27 cellular contexts compared by ENCODE assay signal in the genomic region with DNA sequence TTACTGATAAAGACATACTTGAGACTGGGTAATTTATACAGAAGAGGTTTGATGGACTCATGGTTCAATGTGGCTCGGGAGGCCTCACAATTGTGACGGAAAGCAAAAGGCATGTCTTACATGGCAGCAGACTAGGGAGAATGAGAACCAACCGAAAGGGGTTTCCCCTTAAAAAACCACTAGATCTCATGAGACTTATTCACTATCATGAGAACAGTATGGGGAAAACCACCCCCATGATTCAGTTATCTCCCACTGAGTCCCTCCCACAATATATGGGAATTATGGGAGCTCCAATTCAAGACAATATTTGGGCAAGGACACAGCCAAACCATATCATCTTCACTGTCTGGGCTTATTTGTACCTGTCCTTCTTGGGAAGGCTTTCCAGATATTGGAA. TPM values are rescaled to one million over a fixed set of nuclear protein-coding genes. Genes with fewer than 3 reads are reported as not detected.
A peak's percentile ranks its signal among the peaks of the same experiment; 100 is the strongest.
DNase-seq lines count a peak whose midpoint lies in the region; ATAC-seq, FAIRE-seq and TF ChIP-seq lines count a peak whose summit lies in the region.
"Had no signal": no experiment of that assay in that cellular context is flagged by ENCODE, and none has a peak within 500 bp of the region (broad histone marks: within the 10 kb centered on the region; RNA-seq: fewer than 3 reads in every experiment).

No MANE protein-coding gene starts in this region.

- no peak overlapping the region for H3K4me3 ChIP-seq in right lobe of liver
- H3K4me3 ChIP-seq: ascending aorta, esophagus squamous epithelium, left ventricle myocardium inferior, smooth muscle cell, vagina had no signal

- H3K27ac Mint-ChIP-seq in activated CD4-positive, alpha-beta T cell treated with anti-CD3 and anti-CD28 coated beads for 36 hours: no peak overlapping the region
- H3K27ac Mint-ChIP-seq: activated naive CD4-positive, alpha-beta T cell treated with anti-CD3 and anti-CD28 coated beads, Interleukin-2, amount 10 ng/mL, durations not matched to agents 7 days and 5 days had no signal

- TF ChIP-seq POLR2A in right lobe of liver (IDR thresholded peaks at IDR 0.05): no peak

- no peaks in the 10 kb centered on the region for H3K9me3 ChIP-seq in right lobe of liver
- H3K9me3 ChIP-seq: ascending aorta, esophagus squamous epithelium, vagina had no signal

- 81% methylated on average over 3 of the region's 3 CpGs for WGBS in right lobe of liver (ENCODE audit: insufficient coverage, low coverage, low lambda C conversion rate, missing lambda C conversion rate)

- ATAC-seq in GM18519 (IDR thresholded peaks at IDR 0.05; ENCODE audit: low FRiP score, unreplicated experiment) (peak; percentile 70), GM21360 (IDR thresholded peaks at IDR 0.05; ENCODE audit: unreplicated experiment) (peak; percentile 80), HG02759 (IDR thresholded peaks at IDR 0.05; ENCODE audit: unreplicated experiment) (peak; percentile 71), HG03460 (IDR thresholded peaks at IDR 0.05; ENCODE audit: unreplicated experiment) (peak; percentile 57), right lobe of liver (no peak)
- ATAC-seq in activated CD4-positive, alpha-beta T cell treated with anti-CD3 and anti-CD28 coated beads for 36 hours: no peak
- ATAC-seq: HCT116 had no signal

- no peaks in the 10 kb centered on the region for H3K36me3 ChIP-seq in right lobe of liver
- H3K36me3 ChIP-seq: ascending aorta, esophagus squamous epithelium, left ventricle myocardium inferior, vagina had no signal

- no peaks in the 10 kb centered on the region for H3K4me1 ChIP-seq in right lobe of liver
- H3K4me1 ChIP-seq: ascending aorta, esophagus squamous epithelium, left ventricle myocardium inferior, vagina had no signal

- no peak for DNase-seq in right lobe of liver
- no peak for DNase-seq in urothelium cell line (ENCODE audit: low spot score)
- no peak for DNase-seq in hippocampal formation (lab: John Stamatoyannopoulos, UW)
- DNase-seq in activated CD4-positive, alpha-beta T cell treated with anti-CD3 and anti-CD28 coated beads for 36 hours: no peak
- DNase-seq: activated CD4-positive, alpha-beta T cell treated with anti-CD3 and anti-CD28 coated beads, Interleukin-2, amount 50 U/mL, for 4 hours; activated naive CD4-positive, alpha-beta T cell treated with anti-CD3 and anti-CD28 coated beads, Interleukin-2, amount 10 ng/mL, durations not matched to agents 7 days and 5 days; effector CD8-positive, alpha-beta T cell; esophagus squamous epithelium; Karpas-422; left ventricle myocardium inferior; NCI-H1092 treated with DMSO at 0.1 percent for 48 hours; NCI-H524 treated with DMSO at 0.1 percent for 48 hours; SIG-M5; stimulated activated CD4-positive, alpha-beta T cell treated with anti-CD3 and anti-CD28 coated beads, Interleukin-4, amount 100 ng/mL, for 4 hours had no signal

- H3K27ac ChIP-seq in right lobe of liver: no peak overlapping the region
- H3K27ac ChIP-seq: ascending aorta, esophagus squamous epithelium, left ventricle myocardium inferior, vagina had no signal

- intact Hi-C loops in right lobe of liver (cut with DNase I): no loop called here
- intact Hi-C loops in activated CD4-positive, alpha-beta T cell treated with anti-CD3 and anti-CD28 coated beads for 36 hours (cut with DNase I, micrococcal nuclease): no loop called here

- H3K9me3 Mint-ChIP-seq in activated CD4-positive, alpha-beta T cell treated with anti-CD3 and anti-CD28 coated beads for 36 hours (ENCODE audit: low read depth): no peaks in the 10 kb centered on the region
- H3K9me3 Mint-ChIP-seq: activated naive CD4-positive, alpha-beta T cell treated with anti-CD3 and anti-CD28 coated beads, Interleukin-2, amount 10 ng/mL, durations not matched to agents 7 days and 5 days had no signal

- POLR2A ChIA-PET in activated CD4-positive, alpha-beta T cell treated with anti-CD3 and anti-CD28 coated beads for 36 hours (lab: Charles Lee): no interaction called here

- no peaks in the 10 kb centered on the region for H3K27me3 Mint-ChIP-seq in activated CD4-positive, alpha-beta T cell treated with anti-CD3 and anti-CD28 coated beads for 36 hours
- H3K27me3 Mint-ChIP-seq: activated naive CD4-positive, alpha-beta T cell treated with anti-CD3 and anti-CD28 coated beads, Interleukin-2, amount 10 ng/mL, durations not matched to agents 7 days and 5 days had no signal

- CTCF ChIA-PET in activated CD4-positive, alpha-beta T cell treated with anti-CD3 and anti-CD28 coated beads for 36 hours (lab: Charles Lee): no interaction called here

- no peak for TF ChIP-seq CTCF in right lobe of liver (IDR thresholded peaks at IDR 0.05)

- no peak overlapping the region for H3K4me3 Mint-ChIP-seq in activated CD4-positive, alpha-beta T cell treated with anti-CD3 and anti-CD28 coated beads for 36 hours
- H3K4me3 Mint-ChIP-seq: activated naive CD4-positive, alpha-beta T cell treated with anti-CD3 and anti-CD28 coated beads, Interleukin-2, amount 10 ng/mL, durations not matched to agents 7 days and 5 days had no signal

- H3K27me3 ChIP-seq in right lobe of liver: no peaks in the 10 kb centered on the region
- H3K27me3 ChIP-seq: ascending aorta, esophagus squamous epithelium, vagina had no signal

- no peaks in the 10 kb centered on the region for H3K4me1 Mint-ChIP-seq in activated CD4-positive, alpha-beta T cell treated with anti-CD3 and anti-CD28 coated beads for 36 hours
- H3K4me1 Mint-ChIP-seq: activated naive CD4-positive, alpha-beta T cell treated with anti-CD3 and anti-CD28 coated beads, Interleukin-2, amount 10 ng/mL, durations not matched to agents 7 days and 5 days had no signal

- no peak for FAIRE-seq in urothelium cell line (lab: Jason Lieb, UNC)

- no peaks in the 10 kb centered on the region for H3K36me3 Mint-ChIP-seq in activated CD4-positive, alpha-beta T cell treated with anti-CD3 and anti-CD28 coated beads for 36 hours (ENCODE audit: low read depth)
- H3K36me3 Mint-ChIP-seq: activated naive CD4-positive, alpha-beta T cell treated with anti-CD3 and anti-CD28 coated beads, Interleukin-2, amount 10 ng/mL, durations not matched to agents 7 days and 5 days had no signal

RNA-seq across cellular contexts. Expression of a gene that starts 22.8 kb away (rescaled TPM):
- total RNA-seq in right lobe of liver: not detected
- not detected for total RNA-seq in activated CD4-positive, alpha-beta T cell treated with anti-CD3 and anti-CD28 coated beads for 36 hours
- total RNA-seq: ascending aorta; esophagus squamous epithelium; glomerular endothelial cell; HT1080; left ventricle myocardium inferior; mononuclear cell; pulmonary artery endothelial cell; smooth muscle cell; T-helper 1 cell treated with Interleukin-12 subunit alpha and Interleukin-12 subunit beta and Interleukin-4 antibody, amounts not matched to agents 30 ng/mL and 1 ng/mL, for 36 hours; vagina had no signal

RNA-seq across cellular contexts. Expression of a gene that starts 51.5 kb away (rescaled TPM):
- 1 to 10 TPM in 1 of 6 experiments, under 1 TPM in 2, not detected in 3; 0.48 to 1.3 (median 0.53) TPM for total RNA-seq in right lobe of liver
- total RNA-seq in activated CD4-positive, alpha-beta T cell treated with anti-CD3 and anti-CD28 coated beads for 36 hours: not detected
- total RNA-seq: ascending aorta; esophagus squamous epithelium; glomerular endothelial cell; HT1080; left ventricle myocardium inferior; pulmonary artery endothelial cell; smooth muscle cell; T-helper 1 cell treated with Interleukin-12 subunit alpha and Interleukin-12 subunit beta and Interleukin-4 antibody, amounts not matched to agents 30 ng/mL and 1 ng/mL, for 36 hours; vagina had no signal

Comparison
In these comparisons a context has a peak if more than half of its experiments do, and no peak if none do; other contexts are left out.
1. ATAC-seq: peak in GM18519 (single experiment), GM21360 (single experiment), HG02759 (single experiment) and HG03460 (single experiment); none in right lobe of liver (0 of 4) and activated CD4-positive, alpha-beta T cell treated with anti-CD3 and anti-CD28 coated beads for 36 hours (single experiment).